24 cellular contexts compared by ENCODE assay signal in the genomic region with DNA sequence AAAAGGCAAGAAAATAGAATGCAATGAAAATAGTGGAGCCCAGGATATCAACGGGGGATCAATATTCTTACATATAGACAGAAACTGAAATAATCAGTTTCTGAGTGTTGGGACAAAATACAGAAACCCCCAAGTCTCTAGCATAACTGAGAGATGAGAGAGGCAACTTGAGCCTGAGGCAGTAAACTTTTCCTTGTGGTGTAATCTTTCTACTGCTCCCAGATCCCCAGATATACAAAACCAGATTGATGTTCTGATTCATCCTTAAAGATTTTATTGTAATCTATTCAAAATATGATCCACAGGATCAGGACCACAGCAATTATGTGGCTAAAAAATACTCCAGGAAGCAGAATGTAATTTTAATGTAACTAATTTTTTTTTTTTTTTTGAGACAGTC.
DNase-seq lines count a peak whose midpoint lies in the region; ATAC-seq, FAIRE-seq and TF ChIP-seq lines count a peak whose summit lies in the region.
"Had no signal": no experiment of that assay in that cellular context is flagged by ENCODE, and none has a peak within 500 bp of the region (broad histone marks: within the 10 kb centered on the region; RNA-seq: fewer than 3 reads in every experiment).

No MANE protein-coding gene starts in this region.

- H3K27me3 ChIP-seq in right lobe of liver: no peaks in the 10 kb centered on the region

- intact Hi-C loops in right lobe of liver (cut with DNase I): no loop called here

- DNase-seq in EH (ENCODE audit: low read depth) (peak; percentile 60), HTR-8/SVneo (ENCODE audit: insufficient read length, low spot score) (peak; percentile 41), astrocyte of the spinal cord (ENCODE audit: low read depth, low spot score) (peak; percentile 55), skeletal muscle cell (ENCODE audit: low read depth) (peak; percentile 20), right lobe of liver (no peak)
- no peak for DNase-seq in stimulated activated CD4-positive, alpha-beta T cell treated with anti-CD3 and anti-CD28 coated beads, Interleukin-1b, Interleukin-23, amount 100 ng/mL, for 48 hours
- DNase-seq: activated CD4-positive, alpha-beta T cell treated with anti-CD3 and anti-CD28 coated beads, Interleukin-2, amount 10 ng/mL, durations not matched to agents 24 days and 14 days; activated gamma-delta T cell; activated naive CD8-positive, alpha-beta T cell treated with anti-CD3 and anti-CD28 coated beads, Interleukin-2, amount 10 ng/mL, durations not matched to agents 7 days and 5 days; activated T-cell treated with anti-CD3 and anti-CD28 coated beads, Interleukin-2, amount 50 U/mL, for 24 hours; CD8-positive, alpha-beta T cell; foreskin melanocyte; lower lobe of right lung; natural killer cell; NCI-H1105; NCI-H2029; NCI-H2227 treated with DMSO at 0.1 percent for 48 hours; NCI-H69; stimulated activated CD4-positive, alpha-beta T cell treated with anti-CD3 and anti-CD28 coated beads, Interleukin-2, amount 100 ng/mL, for 48 hours; SW 1271; T-helper 9 cell had no signal

- no peak overlapping the region for H3K27ac ChIP-seq in right lobe of liver
- H3K27ac ChIP-seq: epithelial cell of prostate, lower lobe of right lung had no signal

- ATAC-seq in HG03354 (IDR thresholded peaks at IDR 0.05; ENCODE audit: poor library complexity, severe bottlenecking, unreplicated experiment) (no peak), right lobe of liver (no peak)
- ATAC-seq: CD8-positive, alpha-beta T cell; lower lobe of right lung; natural killer cell had no signal

- H3K4me1 ChIP-seq in right lobe of liver: no peaks in the 10 kb centered on the region
- H3K4me1 ChIP-seq: lower lobe of right lung had no signal

- no peaks in the 10 kb centered on the region for H3K36me3 ChIP-seq in right lobe of liver
- H3K36me3 ChIP-seq: lower lobe of right lung had no signal

- in situ Hi-C loops in astrocyte of the spinal cord (cut with HindIII; ENCODE audit: low sequenced_read_pairs): no loop called here

- no peaks in the 10 kb centered on the region for H3K9me3 ChIP-seq in right lobe of liver
- H3K9me3 ChIP-seq: lower lobe of right lung had no signal

- TF ChIP-seq POLR2A in right lobe of liver (IDR thresholded peaks at IDR 0.05): no peak

- 69% methylated on average over 1 of the region's 1 CpG for WGBS in right lobe of liver (ENCODE audit: insufficient coverage, low coverage, low lambda C conversion rate, missing lambda C conversion rate)

- no peak for FAIRE-seq in HTR-8/SVneo (lab: Jason Lieb, UNC)
- FAIRE-seq: RCC 7860 had no signal

- H3K4me3 ChIP-seq in astrocyte of the spinal cord (ENCODE audit: low read depth, low read length): no peak overlapping the region
- no peak overlapping the region for H3K4me3 ChIP-seq in skeletal muscle cell (ENCODE audit: low read depth, low read length)
- H3K4me3 ChIP-seq in right lobe of liver: no peak overlapping the region
- H3K4me3 ChIP-seq: lower lobe of right lung had no signal

- TF ChIP-seq CTCF in astrocyte of the spinal cord (IDR thresholded peaks at IDR 0.05; ENCODE audit: low read depth, low read length) (no peak), right lobe of liver (IDR thresholded peaks at IDR 0.05) (no peak)

Comparison
In these comparisons a context has a peak if more than half of its experiments do, and no peak if none do; other contexts are left out.
1. DNase-seq: peak in EH (single experiment), HTR-8/SVneo (single experiment), astrocyte of the spinal cord (single experiment) and skeletal muscle cell (single experiment); none in stimulated activated CD4-positive, alpha-beta T cell treated with anti-CD3 and anti-CD28 coated beads, Interleukin-1b, Interleukin-23, amount 100 ng/mL, for 48 hours (single experiment) and right lobe of liver (0 of 3).